ENCODE assay signal across 15 cellular contexts in the genomic region with DNA sequence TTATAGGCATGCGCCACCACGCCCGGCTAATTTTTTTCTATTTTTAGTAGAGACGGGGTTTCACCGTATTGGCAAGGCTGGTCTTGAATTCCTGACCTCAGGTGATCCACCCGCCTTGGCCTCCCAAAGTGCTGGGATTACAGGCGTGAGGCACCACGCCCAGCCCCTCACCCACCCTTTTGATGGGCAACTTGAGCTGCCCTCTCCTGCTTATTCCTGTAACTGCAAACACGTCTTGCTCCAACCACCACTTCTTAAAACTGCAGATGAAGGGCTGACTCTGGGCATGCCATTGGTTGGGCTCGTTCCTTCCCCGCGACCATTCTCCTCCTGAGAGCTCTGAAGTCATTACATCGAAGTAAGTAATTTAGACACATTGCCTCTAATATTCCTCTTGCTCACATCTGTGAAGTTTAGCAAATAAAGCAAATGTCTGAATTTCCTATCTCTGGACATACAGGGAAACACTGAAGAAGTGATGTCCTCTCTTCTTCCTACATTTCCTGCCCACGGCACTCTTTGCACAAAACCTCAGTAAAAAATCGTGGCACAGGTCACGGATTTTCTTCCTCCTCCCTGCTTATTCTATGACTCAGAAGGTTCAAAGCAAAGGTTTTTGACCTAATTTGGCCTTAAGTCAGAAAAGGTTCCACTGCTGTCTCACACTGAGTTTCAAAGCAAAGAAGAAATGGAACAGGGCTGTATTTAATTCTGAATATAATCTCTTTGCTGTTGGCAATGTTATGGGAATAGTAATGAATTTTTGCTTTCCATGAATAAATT.
A peak's percentile ranks its signal among the peaks of the same experiment; 100 is the strongest.
DNase-seq lines count a peak whose midpoint lies in the region; ATAC-seq, FAIRE-seq and TF ChIP-seq lines count a peak whose summit lies in the region.
"Had no signal": no experiment of that assay in that cellular context is flagged by ENCODE, and none has a peak within 500 bp of the region (broad histone marks: within the 10 kb centered on the region; RNA-seq: fewer than 3 reads in every experiment).

No MANE protein-coding gene starts in this region.

- TF ChIP-seq POLR2A in HepG2 (IDR thresholded peaks at IDR 0.05; ENCODE audit: insufficient read depth in 1 of 2, low read depth in 2 of 2, low read length in 2 of 2) = no peak

- POLR2A ChIA-PET in HepG2 (lab: Yijun Ruan, JAX) = no interaction called here

- intact Hi-C loops in HepG2 (cut with micrococcal nuclease; ENCODE audit: unreplicated experiment) = no loop called here

- no peak overlapping the region for H3K27ac ChIP-seq in HepG2 (ENCODE audit: extremely low read length, insufficient read depth, low read length)
- H3K27ac ChIP-seq: BLaER1 treated with 17β-estradiol and CSF1 and Interleukin-3, amounts not matched to agents 10 nM and 100 nM had no signal

- FAIRE-seq in HepG2 (lab: Jason Lieb, UNC) = peak; percentile 18

- H3K79me2 ChIP-seq in HepG2 (ENCODE audit: insufficient read depth, low read length) = no peaks in the 10 kb centered on the region

- BruUV-seq in HepG2 (replicated peaks; lab: Mats Ljungman, UMichigan) = no TSS peak

- no peak for TF ChIP-seq RAD21 in HepG2 (CRISPR knock-in tag; IDR thresholded peaks at IDR 0.05)

- no peaks in the 10 kb centered on the region for H3K36me3 Mint-ChIP-seq in brain

- H4K20me1 ChIP-seq in HepG2 (ENCODE audit: insufficient read depth, low read length) = no peaks in the 10 kb centered on the region

- H3K36me3 ChIP-seq in HepG2 (replicated peaks in 1 of 2; ENCODE audit: control insufficient read depth in 1 of 2, insufficient read depth in 2 of 2, low read length in 2 of 2) = peaks cover 0 to 4% of the 10 kb centered on the region in 2 experiments; a peak in 1 of 5 replicates

- no peak overlapping the region for H2AFZ ChIP-seq in HepG2 (ENCODE audit: low read length)

- no peak overlapping the region for H3K9ac ChIP-seq in HepG2 (ENCODE audit: insufficient read depth, low read depth, low read length)
- H3K9ac ChIP-seq: BLaER1 treated with 17β-estradiol and CSF1 and Interleukin-3, amounts not matched to agents 10 nM and 100 nM had no signal

- 95% methylated on average over 16 of the region's 16 CpGs for WGBS in HepG2 (ENCODE audit: low lambda C conversion rate)

- no peaks in the 10 kb centered on the region for H3K9me3 Mint-ChIP-seq in brain

- no peaks in the 10 kb centered on the region for H3K4me1 ChIP-seq in HepG2 (ENCODE audit: insufficient read depth, low read length)
- H3K4me1 ChIP-seq: BLaER1 treated with 17β-estradiol and CSF1 and Interleukin-3, amounts not matched to agents 10 nM and 100 nM had no signal

- H3K27me3 Mint-ChIP-seq in brain = no peaks in the 10 kb centered on the region

- H3K4me3 ChIP-seq in HepG2 (replicated peaks in 1 of 3; ENCODE audit: insufficient read depth in 1 of 3, low read depth in 2 of 3, low read length in 3 of 3) = no peak overlapping the region
- H3K4me3 ChIP-seq: BLaER1 treated with 17β-estradiol and CSF1 and Interleukin-3, amounts not matched to agents 10 nM and 100 nM had no signal

- no peak for TF ChIP-seq CTCF in brain (conservative IDR thresholded peaks at IDR 0.05)
- TF ChIP-seq CTCF in HepG2 (CRISPR knock-in tag; IDR thresholded peaks at IDR 0.05) = no peak

- no peak for ATAC-seq in HepG2
- no peak for ATAC-seq in GM19455 (IDR thresholded peaks at IDR 0.05; ENCODE audit: unreplicated experiment)
- ATAC-seq in GM21367 (IDR thresholded peaks at IDR 0.05; ENCODE audit: unreplicated experiment) = no peak
- ATAC-seq: stimulated activated naive CD8-positive, alpha-beta T cell treated with anti-CD3 and anti-CD28 coated beads, Interleukin-15, Interleukin-2, amounts not matched to agents 100 U/mL and 50 U/mL, for 24 hours had no signal

- no peak overlapping the region for H3K4me2 ChIP-seq in HepG2 (ENCODE audit: low read depth, low read length)
- H3K4me2 ChIP-seq: BLaER1 treated with 17β-estradiol and CSF1 and Interleukin-3, amounts not matched to agents 10 nM and 100 nM had no signal

- no peaks in the 10 kb centered on the region for H3K9me3 ChIP-seq in HepG2 (ENCODE audit: low read length)
- H3K9me3 ChIP-seq: BLaER1 treated with 17β-estradiol and CSF1 and Interleukin-3, amounts not matched to agents 10 nM and 100 nM had no signal

- CTCF ChIA-PET in HepG2 (lab: Yijun Ruan, JAX; ENCODE audit: low intra/inter-chr PET ratio, low total read pairs) = no interaction called here

- no peaks in the 10 kb centered on the region for H3K27me3 ChIP-seq in HepG2 (ENCODE audit: control insufficient read depth in 1 of 2, insufficient read depth in 2 of 2, low read length in 2 of 2)
- H3K27me3 ChIP-seq: BLaER1 treated with 17β-estradiol and CSF1 and Interleukin-3, amounts not matched to agents 10 nM and 100 nM had no signal

- TF ChIP-seq EP300 in HepG2 (IDR thresholded peaks at IDR 0.05; ENCODE audit: low read depth in 2 of 2, low read length in 2 of 2) (no peak), HepG2 (CRISPR knock-in tag; IDR thresholded peaks at IDR 0.05; ENCODE audit: borderline replicate concordance) (no peak)

- in situ Hi-C loops in Caki2 (cut with HindIII; ENCODE audit: low pct_unique_long_range_greater_than_20kb, low sequenced_read_pairs) = no loop called here
- in situ Hi-C loops in HepG2 (cut with HindIII; ENCODE audit: extremely low pct_ligation_motif_present, low pct_unique_long_range_greater_than_20kb) = no loop called here

- peak; percentile 69 for DNase-seq in Caki2 (ENCODE audit: low read depth)
- DNase-seq in HT1080 (ENCODE audit: low read depth) = peak; percentile 42
- no peak for DNase-seq in HepG2 (ENCODE audit: low spot score)
- DNase-seq in foreskin melanocyte = no peak
- no peak for DNase-seq in effector CD8-positive, alpha-beta T cell (lab: John Stamatoyannopoulos, UW)
- DNase-seq: activated CD4-positive, alpha-beta T cell treated with anti-CD3 and anti-CD28 coated beads for 4 hours; activated gamma-delta T cell treated with Interleukin-2 at 50 U/mL for 16 hours; cerebellar nuclear complex; islet precursor cell; stimulated activated naive CD8-positive, alpha-beta T cell treated with anti-CD3 and anti-CD28 coated beads, Interleukin-15, Interleukin-2, amounts not matched to agents 100 U/mL and 50 U/mL, for 24 hours; SW 1271 had no signal

- peak overlapping the region in 3 of 5 experiments; percentile 8 to 69 (median 63) for H3K27ac Mint-ChIP-seq in brain

- peaks cover 39% of the 10 kb centered on the region for H3K4me1 Mint-ChIP-seq in brain

- no peak overlapping the region for H3K4me3 Mint-ChIP-seq in brain

TF ChIP-seq in HepG2, 621 proteins besides CTCF, POLR2A, EP300 and RAD21:
- TF ChIP-seq, protein P1, sequence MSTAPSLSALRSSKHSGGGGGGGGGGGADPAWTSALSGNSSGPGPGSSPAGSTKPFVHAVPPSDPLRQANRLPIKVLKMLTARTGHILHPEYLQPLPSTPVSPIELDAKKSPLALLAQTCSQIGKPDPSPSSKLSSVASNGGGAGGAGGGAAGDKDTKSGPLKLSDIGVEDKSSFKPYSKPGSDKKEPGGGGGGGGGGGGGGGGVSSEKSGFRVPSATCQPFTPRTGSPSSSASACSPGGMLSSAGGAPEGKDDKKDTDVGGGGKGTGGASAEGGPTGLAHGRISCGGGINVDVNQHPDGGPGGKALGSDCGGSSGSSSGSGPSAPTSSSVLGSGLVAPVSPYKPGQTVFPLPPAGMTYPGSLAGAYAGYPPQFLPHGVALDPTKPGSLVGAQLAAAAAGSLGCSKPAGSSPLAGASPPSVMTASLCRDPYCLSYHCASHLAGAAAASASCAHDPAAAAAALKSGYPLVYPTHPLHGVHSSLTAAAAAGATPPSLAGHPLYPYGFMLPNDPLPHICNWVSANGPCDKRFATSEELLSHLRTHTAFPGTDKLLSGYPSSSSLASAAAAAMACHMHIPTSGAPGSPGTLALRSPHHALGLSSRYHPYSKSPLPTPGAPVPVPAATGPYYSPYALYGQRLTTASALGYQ (CRISPR knock-in tag; IDR thresholded peaks at IDR 0.05) = no peak
- TF ChIP-seq HHEX (CRISPR knock-in tag; IDR thresholded peaks at IDR 0.05) (no peak), SRF (IDR thresholded peaks at IDR 0.05; ENCODE audit: low read depth, low read length) (peak; percentile 23; the same call in 1 of the 2 replicates), ZFAT (CRISPR knock-in tag; conservative IDR thresholded peaks at IDR 0.05) (no peak)
- TF ChIP-seq, protein P2, sequence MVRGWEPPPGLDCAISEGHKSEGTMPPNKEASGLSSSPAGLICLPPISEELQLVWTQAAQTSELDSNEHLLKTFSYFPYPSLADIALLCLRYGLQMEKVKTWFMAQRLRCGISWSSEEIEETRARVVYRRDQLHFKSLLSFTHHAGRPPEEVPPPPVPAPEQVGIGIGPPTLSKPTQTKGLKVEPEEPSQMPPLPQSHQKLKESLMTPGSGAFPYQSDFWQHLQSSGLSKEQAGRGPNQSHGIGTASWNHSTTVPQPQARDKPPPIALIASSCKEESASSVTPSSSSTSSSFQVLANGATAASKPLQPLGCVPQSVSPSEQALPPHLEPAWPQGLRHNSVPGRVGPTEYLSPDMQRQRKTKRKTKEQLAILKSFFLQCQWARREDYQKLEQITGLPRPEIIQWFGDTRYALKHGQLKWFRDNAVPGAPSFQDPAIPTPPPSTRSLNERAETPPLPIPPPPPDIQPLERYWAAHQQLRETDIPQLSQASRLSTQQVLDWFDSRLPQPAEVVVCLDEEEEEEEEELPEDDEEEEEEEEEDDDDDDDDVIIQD (CRISPR knock-in tag; IDR thresholded peaks at IDR 0.05; ENCODE audit: low read depth) = peak; percentile 68; the same call in 1 of the 2 replicates

Comparison
In these comparisons a context has a peak if more than half of its experiments do, and no peak if none do; other contexts are left out.
1. DNase-seq: peak in Caki2 (single experiment) and HT1080 (single experiment); none in HepG2 (single experiment), foreskin melanocyte (single experiment) and effector CD8-positive, alpha-beta T cell (single experiment).